Comparison of ENCODE assay signal across 8 cellular contexts in genomic region chrX:106802063-106802387, GRCh38. TPM values are rescaled to one million over a fixed set of nuclear protein-coding genes. Genes with fewer than 3 reads are reported as not detected.
A peak's percentile ranks its signal among the peaks of the same experiment; 100 is the strongest.
DNase-seq lines count a peak whose midpoint lies in the region; ATAC-seq lines count a peak whose summit lies in the region.

No MANE protein-coding gene starts in this region.

- POLR2A ChIA-PET in naive thymus-derived CD8-positive, alpha-beta T cell (lab: Charles Lee) = no interaction called here

- H3K27me3 ChIP-seq in effector memory CD4-positive, alpha-beta T cell (replicated peaks; ENCODE audit: control insufficient read depth, insufficient read depth, low read length, poor library complexity, severe bottlenecking) = no peaks in the 10 kb centered on the region

- no peak overlapping the region for H3K27ac ChIP-seq in effector memory CD4-positive, alpha-beta T cell (ENCODE audit: insufficient read depth, low read length, poor library complexity, severe bottlenecking)

- DNase-seq in activated T-cell treated with anti-CD3 and anti-CD28 coated beads, Interleukin-2, amount 50 U/mL, for 72 hours = no peak
- DNase-seq in activated T-cell treated with anti-CD3 and anti-CD28 coated beads for 4 hours (no peak), kidney tubule cell (ENCODE audit: low spot score) (no peak), NOMO-1 treated with DMSO at 0.1 percent for 48 hours (lab: John Stamatoyannopoulos, UW; ENCODE audit: unreplicated experiment) (no peak), NCI-H1694 (lab: John Stamatoyannopoulos, UW) (no peak)
- DNase-seq in effector memory CD4-positive, alpha-beta T cell = no peak
- no peak for DNase-seq in naive thymus-derived CD8-positive, alpha-beta T cell

- peaks cover 6% of the 10 kb centered on the region for H3K4me1 Mint-ChIP-seq in activated T-cell treated with anti-CD3 and anti-CD28 coated beads, Interleukin-2, amount 50 U/mL, for 72 hours (ENCODE audit: low read depth)
- peaks cover 0 to 26% (median 17%) of the 10 kb centered on the region in 4 donors for H3K4me1 Mint-ChIP-seq in naive thymus-derived CD8-positive, alpha-beta T cell

- H3K27me3 Mint-ChIP-seq in activated T-cell treated with anti-CD3 and anti-CD28 coated beads, Interleukin-2, amount 50 U/mL, for 72 hours (ENCODE audit: low read depth) = peaks cover 61% of the 10 kb centered on the region
- peaks cover 11 to 32% (median 26%) of the 10 kb centered on the region in 5 donors for H3K27me3 Mint-ChIP-seq in naive thymus-derived CD8-positive, alpha-beta T cell

- H3K4me1 ChIP-seq in effector memory CD4-positive, alpha-beta T cell (ENCODE audit: control insufficient read depth, insufficient read depth, low read length, poor library complexity, severe bottlenecking) = no peaks in the 10 kb centered on the region

- no peaks in the 10 kb centered on the region for H3K9me3 ChIP-seq in effector memory CD4-positive, alpha-beta T cell (ENCODE audit: control insufficient read depth, low read length)

- ATAC-seq in activated T-cell treated with anti-CD3 and anti-CD28 coated beads, Interleukin-2, amount 50 U/mL, for 72 hours (replicated peaks in 1 of 2) = no peak
- peak; percentile 13 for ATAC-seq in HG03575 (IDR thresholded peaks at IDR 0.05; ENCODE audit: extremely low read depth, insufficient number of reproducible peaks, low FRiP score, unreplicated experiment)
- no peak for ATAC-seq in naive thymus-derived CD8-positive, alpha-beta T cell

- no peaks in the 10 kb centered on the region for H3K36me3 ChIP-seq in effector memory CD4-positive, alpha-beta T cell (ENCODE audit: control insufficient read depth, insufficient read depth, low read length)

- peak overlapping the region; percentile 48 for H3K4me3 ChIP-seq in effector memory CD4-positive, alpha-beta T cell (ENCODE audit: insufficient read depth, low read depth, low read length, poor library complexity, severe bottlenecking)

- no peaks in the 10 kb centered on the region for H3K36me3 Mint-ChIP-seq in activated T-cell treated with anti-CD3 and anti-CD28 coated beads, Interleukin-2, amount 50 U/mL, for 72 hours (ENCODE audit: insufficient read depth in 2 of 2)
- no peaks in the 10 kb centered on the region for H3K36me3 Mint-ChIP-seq in naive thymus-derived CD8-positive, alpha-beta T cell

- H3K9me3 Mint-ChIP-seq in activated T-cell treated with anti-CD3 and anti-CD28 coated beads, Interleukin-2, amount 50 U/mL, for 72 hours = no peaks in the 10 kb centered on the region
- no peaks in the 10 kb centered on the region for H3K9me3 Mint-ChIP-seq in naive thymus-derived CD8-positive, alpha-beta T cell

- no peak overlapping the region for H3K27ac Mint-ChIP-seq in activated T-cell treated with anti-CD3 and anti-CD28 coated beads, Interleukin-2, amount 50 U/mL, for 72 hours
- H3K27ac Mint-ChIP-seq in naive thymus-derived CD8-positive, alpha-beta T cell = no peak overlapping the region

- peak overlapping the region; percentile 81 to 87 for H3K4me3 Mint-ChIP-seq in activated T-cell treated with anti-CD3 and anti-CD28 coated beads, Interleukin-2, amount 50 U/mL, for 72 hours
- H3K4me3 Mint-ChIP-seq in naive thymus-derived CD8-positive, alpha-beta T cell = peak overlapping the region; percentile 86 to 95 (median 89)

RNA-seq across cellular contexts. Expression of gene TBC1D8B, which starts 0.4 kb away (rescaled TPM):
- total RNA-seq in activated T-cell treated with anti-CD3 and anti-CD28 coated beads, Interleukin-2, amount 50 U/mL, for 72 hours = under 1 TPM; 0.50 to 0.79 TPM
- 1 to 10 TPM in 1 of 2 experiments, under 1 TPM in 1; 0.88 to 1.7 TPM for total RNA-seq in naive thymus-derived CD8-positive, alpha-beta T cell
- polyA plus RNA-seq in naive thymus-derived CD8-positive, alpha-beta T cell = under 1 TPM in 2 of 3 donors, not detected in 1; 0.13 to 0.25 TPM
